Comparison of ENCODE assay signal across 8 cellular contexts in genomic region chr16:69057400-69058378, GRCh38. TPM values are rescaled to one million over a fixed set of nuclear protein-coding genes. Genes with fewer than 3 reads are reported as not detected.
DNase-seq lines count a peak whose midpoint lies in the region; ATAC-seq, FAIRE-seq and TF ChIP-seq lines count a peak whose summit lies in the region.

No MANE protein-coding gene starts in this region.

- H3K4me2 ChIP-seq in H1 (ENCODE audit: insufficient read depth in 1 of 2, low read depth in 2 of 2, low read length in 2 of 2), result no peak overlapping the region

- H4K5ac ChIP-seq in H1 (ENCODE audit: insufficient read length, low read depth, low read length), result no peak overlapping the region

- no peak overlapping the region for H3K9ac ChIP-seq in H1 (replicated peaks in 1 of 4; ENCODE audit: extremely low read depth in 1 of 4, low read depth in 3 of 4, low read length in 3 of 4)

- H3K4me1 ChIP-seq in H1 (replicated peaks in 1 of 4; ENCODE audit: control insufficient read depth in 3 of 4, insufficient read depth in 4 of 4, low read length in 3 of 4), result no peaks in the 10 kb centered on the region
- H3K4me1 ChIP-seq in SJCRH30, result no peaks in the 10 kb centered on the region

- H2BK5ac ChIP-seq in H1 (ENCODE audit: low read depth, low read length), result 0 out of 2 replicates have a peak overlapping the region, but pooled peaks have one; percentile 12

- peak overlapping the region; percentile 58; the same call in 1 of the 2 replicates for H2AK5ac ChIP-seq in H1 (ENCODE audit: low read depth, low read length)

- FAIRE-seq in H1 (lab: Jason Lieb, UNC), result no peak

- no peaks in the 10 kb centered on the region for H3K79me1 ChIP-seq in H1 (ENCODE audit: low read depth, low read length)

- H4K91ac ChIP-seq in H1 (replicated peaks; ENCODE audit: insufficient read length, low read length), result no peak overlapping the region

- CTCF ChIA-PET in H1 (lab: Charles Lee; ENCODE audit: partially characterized antibody), result interaction anchor here (1.0 to 1.9 kb wide), 5 partner anchors 15 to 67 kb away, joined by 3 to 5 read pairs (median 5); partner anchors contain the start of gene HAS3

- H3K79me2 ChIP-seq in H1 (ENCODE audit: control insufficient read depth in 1 of 2, insufficient read depth in 2 of 2, low read length in 2 of 2), result no peaks in the 10 kb centered on the region

- TF ChIP-seq POLR2A in NB4 (IDR thresholded peaks at IDR 0.05; ENCODE audit: extremely low read depth, insufficient read length) (no peak), H1 (IDR thresholded peaks at IDR 0.05; ENCODE audit: control extremely low read depth in 1 of 2, low read depth in 2 of 2, low read length in 2 of 2) (no peak)

- no peak overlapping the region for H3K14ac ChIP-seq in H1 (ENCODE audit: insufficient read length)

- H4K20me1 ChIP-seq in H1 (replicated peaks in 1 of 2; ENCODE audit: control insufficient read depth in 1 of 2, insufficient read depth in 2 of 2, low read length in 2 of 2), result no peaks in the 10 kb centered on the region

- H3K23ac ChIP-seq in H1 (ENCODE audit: insufficient read length), result no peak overlapping the region

- no peak overlapping the region for H4K8ac ChIP-seq in H1 (ENCODE audit: extremely low read depth, insufficient read depth, low read length)

- H3K36me3 ChIP-seq in H1 (ENCODE audit: control insufficient read depth in 2 of 4, insufficient read depth in 4 of 4, low read length in 3 of 4), result no peaks in the 10 kb centered on the region
- no peaks in the 10 kb centered on the region for H3K36me3 ChIP-seq in SJCRH30

- no peak overlapping the region for H3K4ac ChIP-seq in H1 (replicated peaks; ENCODE audit: insufficient read length, low read depth, low read length)

- H2BK20ac ChIP-seq in H1 (ENCODE audit: low read length), result no peak overlapping the region

- WGBS in H1 (ENCODE audit: extremely low coverage in 1 of 2, insufficient coverage in 1 of 2, insufficient read length in 1 of 2, insufficient replicate concordance in 2 of 2, low coverage in 1 of 2, low lambda C conversion rate in 2 of 2, missing lambda C conversion rate in 1 of 2), 2 experiments, result 88% methylated on average over 11 of the region's 11 CpGs; no CpG with 5 or more reads in 1 of the 2 experiments

- H3K4me3 ChIP-seq in NB4 (ENCODE audit: low read depth, low read length) (no peak overlapping the region), H1 (ENCODE audit: extremely low read depth in 1 of 4, insufficient read depth in 2 of 4, low read depth in 3 of 4, low read length in 4 of 4) (no peak overlapping the region), skeletal muscle cell (ENCODE audit: low read depth, low read length) (no peak overlapping the region), SJCRH30 (no peak overlapping the region)

- H3K27ac ChIP-seq in H1 (ENCODE audit: low read depth, low read length) (no peak overlapping the region), SJCRH30 (no peak overlapping the region)

- H2BK15ac ChIP-seq in H1 (ENCODE audit: low read length), result 0 out of 2 replicates have a peak overlapping the region, but pooled peaks have one; percentile 81

- no peaks in the 10 kb centered on the region for H3K27me3 ChIP-seq in H1 (replicated peaks in 1 of 4; ENCODE audit: control insufficient read depth in 3 of 4, extremely low read depth in 1 of 4, insufficient read depth in 3 of 4, low read length in 3 of 4)
- no peaks in the 10 kb centered on the region for H3K27me3 ChIP-seq in SJCRH30

- peak; percentile 50 for DNase-seq in NB4 (ENCODE audit: low read depth)
- no peak for DNase-seq in H1 (ENCODE audit: low read depth in 1 of 2, low spot score in 2 of 2)
- peak; percentile 83 for DNase-seq in skeletal muscle cell (ENCODE audit: low read depth)
- DNase-seq in DMS53 (lab: John Stamatoyannopoulos, UW), result no peak
- no peak for DNase-seq in NCI-H128 (lab: John Stamatoyannopoulos, UW; ENCODE audit: unreplicated experiment)
- DNase-seq in stimulated activated CD4-positive, alpha-beta T cell treated with anti-CD3 and anti-CD28 coated beads, Interleukin-4, amount 100 ng/mL, for 1 hour, result no peak
- DNase-seq in SJCRH30, result no peak

- TF ChIP-seq EP300 in H1 (IDR thresholded peaks at IDR 0.05; ENCODE audit: borderline replicate concordance in 1 of 2, low read depth in 2 of 2, low read length in 2 of 2), result no peak

- no peaks in the 10 kb centered on the region for H3K23me2 ChIP-seq in H1 (ENCODE audit: low read depth, low read length)

- no peak overlapping the region for H2AFZ ChIP-seq in H1 (ENCODE audit: low read length)

- TF ChIP-seq CTCF in NB4 (IDR thresholded peaks at IDR 0.05; ENCODE audit: low read depth, low read length) (no peak), H1 (IDR thresholded peaks at IDR 0.05; ENCODE audit: control extremely low read depth in 1 of 3, insufficient read depth in 1 of 3, low read depth in 1 of 3, low read length in 3 of 3) (no peak)

- peak; percentile 48 for ATAC-seq in GM18868 (IDR thresholded peaks at IDR 0.05; ENCODE audit: unreplicated experiment)

- H3K18ac ChIP-seq in H1 (ENCODE audit: extremely low read depth, low read length), result no peak overlapping the region

- 0 out of 2 replicates have a peak overlapping the region, but pooled peaks have one; percentile 29 for H2BK12ac ChIP-seq in H1 (ENCODE audit: low read depth, low read length)

- H2BK120ac ChIP-seq in H1 (replicated peaks; ENCODE audit: low read depth, low read length), result no peak overlapping the region

- POLR2A ChIA-PET in H1 (lab: Charles Lee; ENCODE audit: partially characterized antibody), result interaction anchor here (0.6 to 1.3 kb wide), 2 partner anchors 15 to 219 kb away, joined by 3 to 5 read pairs; no protein-coding TSS in a partner anchor

- H3K56ac ChIP-seq in H1 (replicated peaks; ENCODE audit: insufficient read length, low read depth, low read length), result no peak overlapping the region

- H3K9me3 ChIP-seq in H1 (ENCODE audit: insufficient read depth in 2 of 2, low read depth in 1 of 2, low read length in 1 of 2) (no peaks in the 10 kb centered on the region), SJCRH30 (replicated peaks) (no peaks in the 10 kb centered on the region)

- no peak for TF ChIP-seq RAD21 in H1 (IDR thresholded peaks at IDR 0.05 in 1 of 2, conservative IDR thresholded peaks at IDR 0.05 in 1 of 2; ENCODE audit: low read depth in 2 of 2, low read length in 2 of 2)

TF ChIP-seq in H1, 55 proteins besides CTCF, POLR2A, EP300 and RAD21:
- TF ChIP-seq KDM1A (IDR thresholded peaks at IDR 0.05; ENCODE audit: borderline replicate concordance, low read length) (no peak), ATF3 (IDR thresholded peaks at IDR 0.05; ENCODE audit: insufficient read depth, low read depth, low read length) (no peak), BRCA1 (IDR thresholded peaks at IDR 0.05; ENCODE audit: low read depth, low read length) (no peak), SAP30 (IDR thresholded peaks at IDR 0.05; ENCODE audit: insufficient read depth, insufficient replicate concordance, low read length) (no peak), CBX8 (IDR thresholded peaks at IDR 0.05; ENCODE audit: borderline replicate concordance, low read depth, low read length) (no peak), POU5F1 (IDR thresholded peaks at IDR 0.05; ENCODE audit: low read depth, low read length) (no peak), KDM4A (IDR thresholded peaks at IDR 0.05; ENCODE audit: low read depth, low read length, severe bottlenecking) (no peak), RFX5 (IDR thresholded peaks at IDR 0.05; ENCODE audit: borderline replicate concordance, low read depth, low read length) (no peak), CBX5 (IDR thresholded peaks at IDR 0.05; ENCODE audit: low read depth, low read length) (no peak), ZNF274 (IDR thresholded peaks at IDR 0.05; ENCODE audit: borderline replicate concordance, extremely low read depth, low read length) (no peak)
- TF ChIP-seq, protein P1, sequence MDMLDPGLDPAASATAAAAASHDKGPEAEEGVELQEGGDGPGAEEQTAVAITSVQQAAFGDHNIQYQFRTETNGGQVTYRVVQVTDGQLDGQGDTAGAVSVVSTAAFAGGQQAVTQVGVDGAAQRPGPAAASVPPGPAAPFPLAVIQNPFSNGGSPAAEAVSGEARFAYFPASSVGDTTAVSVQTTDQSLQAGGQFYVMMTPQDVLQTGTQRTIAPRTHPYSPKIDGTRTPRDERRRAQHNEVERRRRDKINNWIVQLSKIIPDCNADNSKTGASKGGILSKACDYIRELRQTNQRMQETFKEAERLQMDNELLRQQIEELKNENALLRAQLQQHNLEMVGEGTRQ (IDR thresholded peaks at IDR 0.05; ENCODE audit: low read length), result no peak

RNA-seq across cellular contexts. Expression of gene HAS3, which starts 47.8 kb away (rescaled TPM):
- 64.4 and 69.6 TPM in 2 replicates for total RNA-seq in H1 (2021; fragmentation: NEBNext Ultra II Directional; extraction: Animal tissue kit (Norgen Biotek cat#: 25700))
- 32.1 and 36.3 TPM in 2 replicates for polyA plus RNA-seq in H1 (2011; rRNA removed)
- polyA plus RNA-seq in H1 (2011; cell fraction: cytosol; rRNA removed), result 29.6 TPM
- 66.5 TPM for polyA plus RNA-seq in H1 (2011; cell fraction: nucleus; rRNA removed)
- polyA plus RNA-seq in H1 (2012, experiment 1 of 2), result 34.8 to 49.4 TPM (median 37.8 TPM) in 4 replicates
- polyA plus RNA-seq in H1 (2012, experiment 2 of 2), result 21.6 TPM
- polyA plus RNA-seq in H1 (2013, experiment 1 of 2), result 67.7 TPM
- 65.6 TPM for polyA plus RNA-seq in H1 (2013, experiment 2 of 2)
- polyA minus RNA-seq in H1 (2011; rRNA and poly(A)+ RNA removed), result 63.5 and 84.0 TPM in 2 replicates
- polyA minus RNA-seq in H1 (2011; cell fraction: cytosol; rRNA and poly(A)+ RNA removed), result 45.7 TPM
- polyA minus RNA-seq in H1 (2011; cell fraction: nucleus; rRNA and poly(A)+ RNA removed), result 51.1 TPM
- 0.08 and 0.25 TPM in 2 replicates for total RNA-seq in SJCRH30 (2014; rRNA removed; shearing (Covaris generic))

Comparison
In these comparisons a context has a peak if more than half of its experiments do, and no peak if none do; other contexts are left out.
1. DNase-seq: peak in NB4 (single experiment) and skeletal muscle cell (single experiment); none in H1 (0 of 2), DMS53 (single experiment), NCI-H128 (single experiment), stimulated activated CD4-positive, alpha-beta T cell treated with anti-CD3 and anti-CD28 coated beads, Interleukin-4, amount 100 ng/mL, for 1 hour (single experiment) and SJCRH30 (0 of 2).
2. RNA of gene HAS3, which starts 47.8 kb away (total RNA-seq): 64.4 to 69.6 TPM in H1; 0.08 to 0.25 TPM in SJCRH30; every median in the first group is over 10 times any median in the second.